7 cellular contexts compared by ENCODE assay signal in the genomic region with DNA sequence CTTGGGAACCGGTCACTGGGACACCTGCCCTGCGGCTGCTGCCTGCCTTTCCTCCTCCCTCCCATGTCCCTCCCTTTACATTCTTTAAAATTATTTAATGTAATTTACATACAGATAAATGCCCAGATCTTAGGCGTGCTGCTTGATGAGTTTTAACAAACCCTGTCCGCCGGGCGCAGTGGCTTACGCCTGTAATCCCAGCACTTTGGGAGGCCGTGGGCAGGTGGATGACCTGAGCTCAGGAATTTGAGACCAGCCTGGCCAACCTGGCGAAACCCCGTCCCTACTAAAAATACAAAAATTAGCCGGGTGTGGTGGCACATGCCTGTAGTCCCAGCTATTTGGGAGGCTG. TPM values are rescaled to one million over a fixed set of nuclear protein-coding genes. Genes with fewer than 3 reads are reported as not detected.
DNase-seq lines count a peak whose midpoint lies in the region; ATAC-seq and TF ChIP-seq lines count a peak whose summit lies in the region.
"Not testable (repeated sequence)": the region's sequence is repeated elsewhere in the genome, so short reads cannot be mapped to it uniquely, and the experiment has no call there.

No MANE protein-coding gene starts in this region.

- H3K9me3 ChIP-seq in PC-3 (ENCODE audit: low read length); left ventricle myocardium inferior (replicated peaks): not testable (repeated sequence)

- H3K36me3 ChIP-seq in PC-3 (ENCODE audit: low read depth, low read length) (peaks cover 10% of the 10 kb centered on the region; the same call in 1 of the 2 replicates), left ventricle myocardium inferior (peaks cover 25% of the 10 kb centered on the region)

- H3K4me1 Mint-ChIP-seq in activated T-cell treated with anti-CD3 and anti-CD28 coated beads, Interleukin-2, amount 50 U/mL, for 24 hours (ENCODE audit: low read depth), result peaks cover 37% of the 10 kb centered on the region
- H3K4me1 Mint-ChIP-seq in central memory CD8-positive, alpha-beta T cell, result peaks cover 16% of the 10 kb centered on the region
- H3K4me1 Mint-ChIP-seq in natural killer cell treated with Interleukin-12 subunit alpha and Interleukin-12 subunit beta and Interleukin-15 and Interleukin-18, amount 100 ng/mL, for 72 hours (ENCODE audit: low read depth in 2 of 2), result peaks cover 16 to 22% of the 10 kb centered on the region in 2 donors

- H3K9me2 ChIP-seq in PC-3 (replicated peaks; ENCODE audit: low read length), result not testable (repeated sequence)

- not testable (repeated sequence) for H3K9ac ChIP-seq in PC-3 (ENCODE audit: low read length)

- not testable (repeated sequence) for H3F3A ChIP-seq in PC-3 (ENCODE audit: low read length, unreplicated experiment)

- peak overlapping the region; percentile 92 for H3K4me2 ChIP-seq in PC-3 (ENCODE audit: low read length)

- H3K79me2 ChIP-seq in PC-3 (ENCODE audit: low read length), result peaks cover 26% of the 10 kb centered on the region

- TF ChIP-seq CTCF in GM12875 (IDR thresholded peaks at IDR 0.05; ENCODE audit: borderline replicate concordance, insufficient read depth, low read depth, low read length); PC-3 (conservative IDR thresholded peaks at IDR 0.05; ENCODE audit: low read depth, low read length): not testable (repeated sequence)
- TF ChIP-seq CTCF in left ventricle myocardium inferior (IDR thresholded peaks at IDR 0.05; ENCODE audit: borderline replicate concordance), result peak; percentile 19

- H3K27me3 ChIP-seq in PC-3 (ENCODE audit: low read length); left ventricle myocardium inferior (ENCODE audit: low read depth): not testable (repeated sequence)

- H3K9me3 Mint-ChIP-seq in activated T-cell treated with anti-CD3 and anti-CD28 coated beads, Interleukin-2, amount 50 U/mL, for 24 hours; central memory CD8-positive, alpha-beta T cell; natural killer cell treated with Interleukin-12 subunit alpha and Interleukin-12 subunit beta and Interleukin-15 and Interleukin-18, amount 100 ng/mL, for 72 hours: not testable (repeated sequence)

- peak overlapping the region; percentile 81; the same call in 1 of the 2 replicates for H2AFZ ChIP-seq in PC-3 (ENCODE audit: low read length)

- H3K27ac Mint-ChIP-seq in activated T-cell treated with anti-CD3 and anti-CD28 coated beads, Interleukin-2, amount 50 U/mL, for 24 hours; natural killer cell treated with Interleukin-12 subunit alpha and Interleukin-12 subunit beta and Interleukin-15 and Interleukin-18, amount 100 ng/mL, for 72 hours: not testable (repeated sequence)
- peak overlapping the region; percentile 84 for H3K27ac Mint-ChIP-seq in central memory CD8-positive, alpha-beta T cell (ENCODE audit: low read depth)

- peaks cover 40% of the 10 kb centered on the region for H3K36me3 Mint-ChIP-seq in activated T-cell treated with anti-CD3 and anti-CD28 coated beads, Interleukin-2, amount 50 U/mL, for 24 hours (ENCODE audit: low read depth)
- H3K36me3 Mint-ChIP-seq in central memory CD8-positive, alpha-beta T cell (ENCODE audit: insufficient read depth), result peaks cover 27% of the 10 kb centered on the region
- H3K36me3 Mint-ChIP-seq in natural killer cell treated with Interleukin-12 subunit alpha and Interleukin-12 subunit beta and Interleukin-15 and Interleukin-18, amount 100 ng/mL, for 72 hours, result not testable (repeated sequence)

- CTCF ChIA-PET in PC-3 (lab: Charles Lee), result interaction anchor here (0.6 to 2.0 kb wide), 7 partner anchors 9 to 313 kb away, joined by 3 to 7 read pairs (median 5); partner anchors contain the start of genes C2orf42 and SNRPG

- not testable (repeated sequence) for BruUV-seq in PC-3 (replicated peaks; lab: Mats Ljungman, UMichigan)

- intact Hi-C loops in PC-3 (cut with micrococcal nuclease), result loop anchor here (10.0 kb wide), 1 partner anchor 483 kb away; no protein-coding TSS in a partner anchor
- intact Hi-C loops in left ventricle myocardium inferior (cut with micrococcal nuclease), result not testable (repeated sequence)

- not testable (repeated sequence) for DNase-seq in PC-3; activated T-cell treated with anti-CD3 and anti-CD28 coated beads, Interleukin-2, amount 50 U/mL, for 24 hours; central memory CD8-positive, alpha-beta T cell (ENCODE audit: low spot score in 2 of 2); left ventricle myocardium inferior; natural killer cell treated with Interleukin-12 subunit alpha and Interleukin-12 subunit beta and Interleukin-15 and Interleukin-18, amount 100 ng/mL, for 72 hours (ENCODE audit: low spot score)

- H3K27me3 Mint-ChIP-seq in activated T-cell treated with anti-CD3 and anti-CD28 coated beads, Interleukin-2, amount 50 U/mL, for 24 hours; central memory CD8-positive, alpha-beta T cell; natural killer cell treated with Interleukin-12 subunit alpha and Interleukin-12 subunit beta and Interleukin-15 and Interleukin-18, amount 100 ng/mL, for 72 hours: not testable (repeated sequence)

- H3K4me3 ChIP-seq in GM12875 (ENCODE audit: low read depth, low read length) (peak overlapping the region; percentile 88), PC-3 (ENCODE audit: low read length) (peak overlapping the region; percentile 71), left ventricle myocardium inferior (peak overlapping the region; percentile 100), skin epidermis (peak overlapping the region; percentile 69 to 99 (median 93))

- H3K4me3 Mint-ChIP-seq in activated T-cell treated with anti-CD3 and anti-CD28 coated beads, Interleukin-2, amount 50 U/mL, for 24 hours, result peak overlapping the region; percentile 94
- H3K4me3 Mint-ChIP-seq in central memory CD8-positive, alpha-beta T cell, result peak overlapping the region; percentile 89
- H3K4me3 Mint-ChIP-seq in natural killer cell treated with Interleukin-12 subunit alpha and Interleukin-12 subunit beta and Interleukin-15 and Interleukin-18, amount 100 ng/mL, for 72 hours, result peak overlapping the region; percentile 91

- not testable (repeated sequence) for H4K20me1 ChIP-seq in PC-3 (ENCODE audit: low read length)

- 0 out of 2 replicates have a peak, but pooled peaks have one; percentile 1 for ATAC-seq in PC-3
- not testable (repeated sequence) for ATAC-seq in central memory CD8-positive, alpha-beta T cell (replicated peaks; ENCODE audit: extremely low read depth, poor library complexity, severe bottlenecking); natural killer cell treated with Interleukin-12 subunit alpha and Interleukin-12 subunit beta and Interleukin-15 and Interleukin-18, amount 100 ng/mL, for 72 hours

- H3K4me1 ChIP-seq in PC-3 (ENCODE audit: insufficient read depth, low read length), result not testable (repeated sequence)
- peaks cover 19% of the 10 kb centered on the region for H3K4me1 ChIP-seq in left ventricle myocardium inferior

- H3K27ac ChIP-seq in PC-3 (ENCODE audit: low read length), result not testable (repeated sequence)
- H3K27ac ChIP-seq in left ventricle myocardium inferior (replicated peaks) (peak overlapping the region; percentile 92), skin epidermis (peak overlapping the region in 6 of 21 experiments; percentile 86 to 95 (median 88))

- POLR2A ChIA-PET in PC-3 (lab: Charles Lee; ENCODE audit: unreplicated experiment), result interaction anchor here (0.5 kb wide), 1 partner anchor 390 kb away, joined by 3 read pairs; no protein-coding TSS in a partner anchor

RNA-seq across cellular contexts. Expression of gene FAM136A, which starts 0.3 kb away (rescaled TPM):
- total RNA-seq in PC-3 (2014; rRNA removed) (67.6 and 70.8 TPM in 2 replicates), left ventricle myocardium inferior (26.0 TPM)
- 10 to 100 TPM; 45.5 to 86.2 TPM for total RNA-seq in natural killer cell treated with Interleukin-12 subunit alpha and Interleukin-12 subunit beta and Interleukin-15 and Interleukin-18, amount 100 ng/mL, for 72 hours

RNA-seq across cellular contexts. Expression of gene SNRPG, which starts 8.6 kb away (rescaled TPM):
- total RNA-seq in PC-3 (2014; rRNA removed), result 489 and 572 TPM in 2 replicates
- total RNA-seq in left ventricle myocardium inferior, result 138 TPM
- 100 to 1,000 TPM; 226 to 244 TPM for total RNA-seq in natural killer cell treated with Interleukin-12 subunit alpha and Interleukin-12 subunit beta and Interleukin-15 and Interleukin-18, amount 100 ng/mL, for 72 hours

RNA-seq across cellular contexts. Expression of gene PCYOX1, which starts 44.2 kb away (rescaled TPM):
- total RNA-seq in PC-3 (2014; rRNA removed) (16.1 and 17.5 TPM in 2 replicates), left ventricle myocardium inferior (84.6 TPM)
- total RNA-seq in natural killer cell treated with Interleukin-12 subunit alpha and Interleukin-12 subunit beta and Interleukin-15 and Interleukin-18, amount 100 ng/mL, for 72 hours, result 10 to 100 TPM; 11.5 to 14.1 TPM

RNA-seq across cellular contexts. Expression of gene TIA1, which starts 53.7 kb away (rescaled TPM):
- total RNA-seq in PC-3 (2014; rRNA removed), result 82.5 and 123 TPM in 2 replicates
- 45.1 TPM for total RNA-seq in left ventricle myocardium inferior
- total RNA-seq in natural killer cell treated with Interleukin-12 subunit alpha and Interleukin-12 subunit beta and Interleukin-15 and Interleukin-18, amount 100 ng/mL, for 72 hours, result 100 to 1,000 TPM; 103 to 125 TPM
